In the genomic region with DNA sequence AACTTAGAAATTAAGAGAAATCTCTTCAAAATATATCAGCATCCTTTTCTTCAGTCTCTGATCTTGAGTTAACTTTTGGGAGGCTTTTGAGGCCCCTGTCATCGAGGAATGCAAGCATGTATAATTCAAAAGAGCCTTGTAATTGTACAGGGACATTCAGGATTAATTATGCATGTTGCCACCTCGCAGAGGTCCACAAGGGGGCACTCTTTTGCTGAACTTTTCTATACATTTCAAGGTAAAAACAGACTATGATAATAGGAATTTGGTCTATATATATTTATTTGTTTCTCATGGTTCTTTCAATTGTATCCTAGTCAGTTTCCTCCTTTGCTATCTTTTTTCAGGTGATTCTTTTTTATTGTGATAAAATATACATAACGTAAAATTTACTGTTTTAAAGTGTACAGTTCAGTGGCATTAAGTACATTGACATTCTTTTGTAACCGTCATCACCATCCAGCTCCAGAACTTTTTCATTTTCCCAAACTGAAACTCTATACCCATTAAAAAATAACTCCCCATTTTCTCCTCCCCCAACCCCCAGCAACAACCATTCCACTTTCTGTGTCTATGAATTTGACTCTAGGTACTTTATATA, we compare ENCODE assay signal across 8 cellular contexts. TPM values are rescaled to one million over a fixed set of nuclear protein-coding genes. Genes with fewer than 3 reads are reported as not detected.
DNase-seq lines count a peak whose midpoint lies in the region; ATAC-seq, FAIRE-seq and TF ChIP-seq lines count a peak whose summit lies in the region.

No MANE protein-coding gene starts in this region.

- H3K27me3 ChIP-seq in AG04450 (ENCODE audit: control insufficient read depth, insufficient read depth, low read length) (no peaks in the 10 kb centered on the region), thyroid gland (no peaks in the 10 kb centered on the region)
- no peaks in the 10 kb centered on the region for H3K27me3 ChIP-seq in naive thymus-derived CD4-positive, alpha-beta T cell (ENCODE audit: control insufficient read depth in 2 of 2, insufficient read depth in 2 of 2, low read length in 2 of 2)

- peak; percentile 78 for FAIRE-seq in GM18507 (lab: Jason Lieb, UNC)

- no peaks in the 10 kb centered on the region for H3K36me3 ChIP-seq in naive thymus-derived CD4-positive, alpha-beta T cell (ENCODE audit: control insufficient read depth in 2 of 3, insufficient read depth in 3 of 3, low read length in 3 of 3)
- H3K36me3 ChIP-seq in thyroid gland, result no peaks in the 10 kb centered on the region

- peak; percentile 6 for DNase-seq in AG04450 (ENCODE audit: low read depth, low spot score)
- no peak for DNase-seq in GM18507 (ENCODE audit: extremely low spot score, insufficient read length, low read depth)
- DNase-seq in NCI-H146 treated with DMSO at 0.1 percent for 48 hours (lab: John Stamatoyannopoulos, UW; ENCODE audit: unreplicated experiment), result peak; percentile 2
- peak; percentile 41 for DNase-seq in activated CD4-positive, CD25-positive, alpha-beta regulatory T cell treated with anti-CD3 and anti-CD28 coated beads, Interleukin-2, amount 50 U/mL, for 72 hours
- no peak for DNase-seq in epithelial cell of proximal tubule (ENCODE audit: low read depth)
- peak in 4 of 9 donors; percentile 8 to 39 (median 12) for DNase-seq in naive thymus-derived CD4-positive, alpha-beta T cell
- DNase-seq in thyroid gland, result peak; percentile 44 to 54
- DNase-seq in activated T-helper 2 cell treated with anti-CD3 and anti-CD28 coated beads, Interferon-gamma antibody, Interleukin-2, Interleukin-4, amounts not matched to agents 10 μg/mL and 5 μg/mL and 100 μg/mL, durations not matched to agents 14 hours and 24 hours and 36 hours (ENCODE audit: low spot score), result no peak

- H3K36me3 Mint-ChIP-seq in naive thymus-derived CD4-positive, alpha-beta T cell, result no peaks in the 10 kb centered on the region
- H3K36me3 Mint-ChIP-seq in activated T-helper 2 cell treated with anti-CD3 and anti-CD28 coated beads, Interferon-gamma antibody, Interleukin-2, Interleukin-4, amounts not matched to agents 10 μg/mL and 5 μg/mL and 100 μg/mL, durations not matched to agents 14 hours and 24 hours and 36 hours (ENCODE audit: low read depth), result no peaks in the 10 kb centered on the region

- no peak overlapping the region for H3K4me3 ChIP-seq in AG04450 (ENCODE audit: low read depth, low read length)
- no peak overlapping the region for H3K4me3 ChIP-seq in epithelial cell of proximal tubule (ENCODE audit: low read depth, low read length)
- H3K4me3 ChIP-seq in naive thymus-derived CD4-positive, alpha-beta T cell (ENCODE audit: low read length), result no peak overlapping the region
- no peak overlapping the region for H3K4me3 ChIP-seq in thyroid gland (replicated peaks in 1 of 3)

- peaks cover 0 to 4% (median 0%) of the 10 kb centered on the region in 7 donors for H3K4me1 Mint-ChIP-seq in naive thymus-derived CD4-positive, alpha-beta T cell
- no peaks in the 10 kb centered on the region for H3K4me1 Mint-ChIP-seq in activated T-helper 2 cell treated with anti-CD3 and anti-CD28 coated beads, Interferon-gamma antibody, Interleukin-2, Interleukin-4, amounts not matched to agents 10 μg/mL and 5 μg/mL and 100 μg/mL, durations not matched to agents 14 hours and 24 hours and 36 hours (ENCODE audit: low read depth)

- H3K27ac Mint-ChIP-seq in naive thymus-derived CD4-positive, alpha-beta T cell, result no peak overlapping the region
- H3K27ac Mint-ChIP-seq in activated T-helper 2 cell treated with anti-CD3 and anti-CD28 coated beads, Interferon-gamma antibody, Interleukin-2, Interleukin-4, amounts not matched to agents 10 μg/mL and 5 μg/mL and 100 μg/mL, durations not matched to agents 14 hours and 24 hours and 36 hours, result no peak overlapping the region

- POLR2A ChIA-PET in AG04450 (lab: Yijun Ruan, JAX), result no interaction called here
- POLR2A ChIA-PET in naive thymus-derived CD4-positive, alpha-beta T cell (lab: Charles Lee), result no interaction called here

- H3K27ac ChIP-seq in AG04450 (ENCODE audit: low read depth, low read length), result no peak overlapping the region
- no peak overlapping the region for H3K27ac ChIP-seq in naive thymus-derived CD4-positive, alpha-beta T cell (ENCODE audit: low read depth, low read length)
- no peak overlapping the region for H3K27ac ChIP-seq in thyroid gland

- ATAC-seq in naive thymus-derived CD4-positive, alpha-beta T cell, result peak; percentile 65

- WGBS in thyroid gland, 2 donors, result 40 to 43% methylated on average over 4 of the region's 4 CpGs

- H3K27me3 Mint-ChIP-seq in naive thymus-derived CD4-positive, alpha-beta T cell, result peaks cover 0 to 48% (median 5%) of the 10 kb centered on the region in 5 donors
- H3K27me3 Mint-ChIP-seq in activated T-helper 2 cell treated with anti-CD3 and anti-CD28 coated beads, Interferon-gamma antibody, Interleukin-2, Interleukin-4, amounts not matched to agents 10 μg/mL and 5 μg/mL and 100 μg/mL, durations not matched to agents 14 hours and 24 hours and 36 hours (ENCODE audit: low read depth), result peaks cover 38% of the 10 kb centered on the region

- no peaks in the 10 kb centered on the region for H3K4me1 ChIP-seq in naive thymus-derived CD4-positive, alpha-beta T cell (ENCODE audit: control insufficient read depth in 2 of 2, insufficient read depth in 2 of 2, low read length in 2 of 2)
- no peaks in the 10 kb centered on the region for H3K4me1 ChIP-seq in thyroid gland

- intact Hi-C loops in naive thymus-derived CD4-positive, alpha-beta T cell (cut with micrococcal nuclease), result loop anchor here in 1 of 2 donors (1.0 to 2.0 kb wide), 5 partner anchors 16 to 768 kb away; a partner anchor contains a TSS
- intact Hi-C loops in thyroid gland (cut with DNase I), result loop anchor here (10.0 kb wide), 1 partner anchor 72 kb away; a partner anchor contains a TSS
- intact Hi-C loops in activated T-helper 2 cell treated with anti-CD3 and anti-CD28 coated beads, Interferon-gamma antibody, Interleukin-2, Interleukin-4, amounts not matched to agents 10 μg/mL and 5 μg/mL and 100 μg/mL, durations not matched to agents 14 hours and 24 hours and 36 hours (cut with micrococcal nuclease), result loop anchor here (2.0 to 10.0 kb wide), 2 partner anchors 160 to 772 kb away; no protein-coding TSS in a partner anchor

- H3K4me3 Mint-ChIP-seq in naive thymus-derived CD4-positive, alpha-beta T cell, result no peak overlapping the region
- H3K4me3 Mint-ChIP-seq in activated T-helper 2 cell treated with anti-CD3 and anti-CD28 coated beads, Interferon-gamma antibody, Interleukin-2, Interleukin-4, amounts not matched to agents 10 μg/mL and 5 μg/mL and 100 μg/mL, durations not matched to agents 14 hours and 24 hours and 36 hours (ENCODE audit: low read depth), result no peak overlapping the region

- TF ChIP-seq POLR2A in thyroid gland (IDR thresholded peaks at IDR 0.05), result no peak

- peaks cover 0 to 1% (median 0%) of the 10 kb centered on the region in 11 donors for H3K9me3 Mint-ChIP-seq in naive thymus-derived CD4-positive, alpha-beta T cell
- H3K9me3 Mint-ChIP-seq in activated T-helper 2 cell treated with anti-CD3 and anti-CD28 coated beads, Interferon-gamma antibody, Interleukin-2, Interleukin-4, amounts not matched to agents 10 μg/mL and 5 μg/mL and 100 μg/mL, durations not matched to agents 14 hours and 24 hours and 36 hours, result no peaks in the 10 kb centered on the region

- CTCF ChIA-PET in AG04450 (lab: Charles Lee), result interaction anchor here (0.6 to 4.3 kb wide), 11 partner anchors 46 to 380 kb away, joined by 3 to 28 read pairs (median 3); no protein-coding TSS in a partner anchor
- CTCF ChIA-PET in naive thymus-derived CD4-positive, alpha-beta T cell (lab: Charles Lee), result no interaction called here

- TF ChIP-seq CTCF in AG04450 (IDR thresholded peaks at IDR 0.05; ENCODE audit: low read depth, low read length) (peak; percentile 83), epithelial cell of proximal tubule (conservative IDR thresholded peaks at IDR 0.05; ENCODE audit: low read depth, low read length) (peak; percentile 85), thyroid gland (IDR thresholded peaks at IDR 0.05) (peak; percentile 44 to 82 (median 62))

- no peaks in the 10 kb centered on the region for H3K9me3 ChIP-seq in AG04450 (ENCODE audit: control insufficient read depth, insufficient read depth, low read length)
- no peaks in the 10 kb centered on the region for H3K9me3 ChIP-seq in naive thymus-derived CD4-positive, alpha-beta T cell (ENCODE audit: control insufficient read depth in 2 of 3, low read length in 3 of 3)
- no peaks in the 10 kb centered on the region for H3K9me3 ChIP-seq in thyroid gland

RNA-seq across cellular contexts. Expression of a gene that starts 47.0 kb away (rescaled TPM):
- 1.7 and 3.1 TPM in 2 replicates for polyA plus RNA-seq in AG04450 (2011; rRNA removed)
- polyA minus RNA-seq in AG04450 (2011; rRNA and poly(A)+ RNA removed), result 4.4 and 5.3 TPM in 2 replicates
- total RNA-seq in epithelial cell of proximal tubule (2.7 and 4.6 TPM in 2 replicates), thyroid gland (10 to 100 TPM in 2 of 4 donors, 1 to 10 TPM in 2; 9.8 to 21.3 (median 10.0) TPM)
- 1 to 10 TPM; 3.1 to 5.8 (median 4.6) TPM for total RNA-seq in naive thymus-derived CD4-positive, alpha-beta T cell
- polyA plus RNA-seq in naive thymus-derived CD4-positive, alpha-beta T cell, result 1 to 10 TPM; 1.2 to 1.4 TPM
- 2.5 and 2.9 TPM in 2 replicates for total RNA-seq in activated T-helper 2 cell treated with anti-CD3 and anti-CD28 coated beads, Interferon-gamma antibody, Interleukin-2, Interleukin-4, amounts not matched to agents 10 μg/mL and 5 μg/mL and 100 μg/mL, durations not matched to agents 14 hours and 24 hours and 36 hours

Comparison
In these comparisons a context has a peak if more than half of its experiments do, and no peak if none do; other contexts are left out.
1. DNase-seq: peak in AG04450 (single experiment), NCI-H146 treated with DMSO at 0.1 percent for 48 hours (single experiment), activated CD4-positive, CD25-positive, alpha-beta regulatory T cell treated with anti-CD3 and anti-CD28 coated beads, Interleukin-2, amount 50 U/mL, for 72 hours (single experiment) and thyroid gland (2 of 2); none in GM18507 (single experiment), epithelial cell of proximal tubule (single experiment) and activated T-helper 2 cell treated with anti-CD3 and anti-CD28 coated beads, Interferon-gamma antibody, Interleukin-2, Interleukin-4, amounts not matched to agents 10 μg/mL and 5 μg/mL and 100 μg/mL, durations not matched to agents 14 hours and 24 hours and 36 hours (single experiment).
2. Peak in every context shown above with its lines, with median percentiles within 50 percentile points of each other: CTCF ChIP-seq.